ENCODE assay signal across 8 cellular contexts in genomic region chr21:42724226-42724920, GRCh38.
DNase-seq lines count a peak whose midpoint lies in the region; ATAC-seq and TF ChIP-seq lines count a peak whose summit lies in the region.
"Had no signal": no experiment of that assay in that cellular context is flagged by ENCODE, and none has a peak within 500 bp of the region (broad histone marks: within the 10 kb centered on the region; RNA-seq: fewer than 3 reads in every experiment).

No MANE protein-coding gene starts in this region.

- H3K27ac ChIP-seq in upper lobe of left lung (peak overlapping the region in 2 of 4 donors; percentile 66 to 68), caudate nucleus (ENCODE audit: low read depth, low read length) (no peak overlapping the region)

- ATAC-seq in upper lobe of left lung (ENCODE audit: low FRiP score in 2 of 2) (peak; percentile 28 to 48), HG03439 (IDR thresholded peaks at IDR 0.05; ENCODE audit: unreplicated experiment) (no peak), HG02870 (IDR thresholded peaks at IDR 0.05; ENCODE audit: unreplicated experiment) (no peak)

- H3K36me3 ChIP-seq in upper lobe of left lung: no peaks in the 10 kb centered on the region

- DNase-seq in HS-5 (ENCODE audit: low read depth): peak; percentile 95
- peak; percentile 83 for DNase-seq in astrocyte of the spinal cord (ENCODE audit: low read depth, low spot score)
- DNase-seq in left kidney (ENCODE audit: low read depth, low spot score): peak; percentile 70
- DNase-seq in upper lobe of left lung: no peak
- DNase-seq in caudate nucleus (lab: John Stamatoyannopoulos, UW): no peak
- DNase-seq: T-helper 1 cell had no signal

- H3K9me3 ChIP-seq in upper lobe of left lung: no peaks in the 10 kb centered on the region

- in situ Hi-C loops in astrocyte of the spinal cord (cut with HindIII; ENCODE audit: low sequenced_read_pairs): no loop called here

- WGBS in upper lobe of left lung, 2 donors: 61 to 68% methylated on average over 9 to 12 of the region's 12 CpGs

- peaks cover 30 to 40% (median 33%) of the 10 kb centered on the region in 4 donors for H3K4me1 ChIP-seq in upper lobe of left lung

- H3K27me3 ChIP-seq in upper lobe of left lung: no peaks in the 10 kb centered on the region

- TF ChIP-seq CTCF in astrocyte of the spinal cord (IDR thresholded peaks at IDR 0.05; ENCODE audit: low read depth, low read length) (no peak), upper lobe of left lung (IDR thresholded peaks at IDR 0.05) (no peak)

- no peak for TF ChIP-seq EP300 in upper lobe of left lung (IDR thresholded peaks at IDR 0.05)

- H3K4me3 ChIP-seq in astrocyte of the spinal cord (ENCODE audit: low read depth, low read length): no peak overlapping the region
- H3K4me3 ChIP-seq in upper lobe of left lung: no peak overlapping the region

- no peak for TF ChIP-seq POLR2A in upper lobe of left lung (IDR thresholded peaks at IDR 0.05)

Comparison
In these comparisons a context has a peak if more than half of its experiments do, and no peak if none do; other contexts are left out.
1. DNase-seq: peak in HS-5 (single experiment), astrocyte of the spinal cord (single experiment) and left kidney (single experiment); none in upper lobe of left lung (0 of 2) and caudate nucleus (0 of 61).
2. ATAC-seq: peak in upper lobe of left lung (2 of 2); none in HG03439 (single experiment) and HG02870 (single experiment).